ENCODE assay signal across 1 cellular context in the genomic region with DNA sequence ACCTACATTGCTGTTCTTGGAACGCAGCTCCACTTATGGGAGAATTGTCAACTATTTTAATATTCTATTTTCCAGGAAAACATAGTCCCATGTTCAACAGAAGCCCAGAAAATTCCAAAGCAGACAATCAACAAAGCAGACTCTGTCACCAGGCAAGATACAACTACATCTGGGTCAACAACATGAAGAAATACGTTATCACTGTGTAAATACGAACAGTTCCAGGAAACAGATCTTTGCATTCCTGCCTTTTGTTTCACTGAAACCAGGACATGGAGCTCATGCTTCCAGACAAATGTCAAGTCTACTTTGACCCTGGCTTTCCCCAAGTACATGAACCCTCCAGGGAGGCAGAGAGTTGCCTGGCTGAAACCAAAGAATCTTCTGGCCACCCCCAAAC.
TF ChIP-seq lines count a peak whose summit lies in the region.

No MANE protein-coding gene starts in this region.

TF ChIP-seq in HepG2, 621 proteins besides CTCF, POLR2A, EP300 and RAD21 (continued from another document and continues in another):
- TF ChIP-seq, protein P1, sequence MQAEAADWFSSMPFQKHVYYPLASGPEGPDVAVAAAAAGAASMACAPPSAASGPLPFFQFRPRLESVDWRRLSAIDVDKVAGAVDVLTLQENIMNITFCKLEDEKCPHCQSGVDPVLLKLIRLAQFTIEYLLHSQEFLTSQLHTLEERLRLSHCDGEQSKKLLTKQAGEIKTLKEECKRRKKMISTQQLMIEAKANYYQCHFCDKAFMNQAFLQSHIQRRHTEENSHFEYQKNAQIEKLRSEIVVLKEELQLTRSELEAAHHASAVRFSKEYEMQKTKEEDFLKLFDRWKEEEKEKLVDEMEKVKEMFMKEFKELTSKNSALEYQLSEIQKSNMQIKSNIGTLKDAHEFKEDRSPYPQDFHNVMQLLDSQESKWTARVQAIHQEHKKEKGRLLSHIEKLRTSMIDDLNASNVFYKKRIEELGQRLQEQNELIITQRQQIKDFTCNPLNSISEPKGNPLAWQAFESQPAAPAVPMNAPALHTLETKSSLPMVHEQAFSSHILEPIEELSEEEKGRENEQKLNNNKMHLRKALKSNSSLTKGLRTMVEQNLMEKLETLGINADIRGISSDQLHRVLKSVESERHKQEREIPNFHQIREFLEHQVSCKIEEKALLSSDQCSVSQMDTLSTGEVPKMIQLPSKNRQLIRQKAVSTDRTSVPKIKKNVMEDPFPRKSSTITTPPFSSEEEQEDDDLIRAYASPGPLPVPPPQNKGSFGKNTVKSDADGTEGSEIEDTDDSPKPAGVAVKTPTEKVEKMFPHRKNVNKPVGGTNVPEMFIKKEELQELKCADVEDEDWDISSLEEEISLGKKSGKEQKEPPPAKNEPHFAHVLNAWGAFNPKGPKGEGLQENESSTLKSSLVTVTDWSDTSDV (CRISPR knock-in tag; IDR thresholded peaks at IDR 0.05) = no peak
- TF ChIP-seq ZNF530 (CRISPR knock-in tag; IDR thresholded peaks at IDR 0.05; ENCODE audit: low read depth) (no peak), ZBTB8A (CRISPR knock-in tag; IDR thresholded peaks at IDR 0.05; ENCODE audit: borderline replicate concordance, low read depth) (no peak), ZNF678 (CRISPR knock-in tag; IDR thresholded peaks at IDR 0.05) (no peak), SAP130 (CRISPR knock-in tag; IDR thresholded peaks at IDR 0.05; ENCODE audit: low read depth) (peak; percentile 87), NONO (IDR thresholded peaks at IDR 0.05) (no peak), NONO (CRISPR knock-in tag; conservative IDR thresholded peaks at IDR 0.05) (0 out of 2 replicates have a peak, but pooled peaks have one; percentile 33), ELF1 (CRISPR knock-in tag; IDR thresholded peaks at IDR 0.05) (peak; percentile 71), ISX (CRISPR knock-in tag; conservative IDR thresholded peaks at IDR 0.05) (no peak), GTF3A (CRISPR knock-in tag; conservative IDR thresholded peaks at IDR 0.05) (no peak), ZNF562 (CRISPR knock-in tag; IDR thresholded peaks at IDR 0.05; ENCODE audit: borderline replicate concordance) (no peak), ZBTB21 (CRISPR knock-in tag; IDR thresholded peaks at IDR 0.05) (0 out of 2 replicates have a peak, but pooled peaks have one; percentile 56), LBX2 (CRISPR knock-in tag; IDR thresholded peaks at IDR 0.05; ENCODE audit: borderline replicate concordance) (no peak), MTF1 (CRISPR knock-in tag; IDR thresholded peaks at IDR 0.05) (no peak), ATAD3A (CRISPR knock-in tag; IDR thresholded peaks at IDR 0.05) (no peak), ATF7-NPFF (CRISPR knock-in tag; IDR thresholded peaks at IDR 0.05; ENCODE audit: low read depth) (no peak), TGIF2 (CRISPR knock-in tag; IDR thresholded peaks at IDR 0.05) (peak; percentile 56; the same call in 1 of the 2 replicates), ZNF644 (CRISPR knock-in tag; IDR thresholded peaks at IDR 0.05; ENCODE audit: low read depth) (peak; percentile 84), NR2C2 (CRISPR knock-in tag; IDR thresholded peaks at IDR 0.05; ENCODE audit: borderline replicate concordance) (peak; percentile 42; the same call in 1 of the 2 replicates), ZNF136 (CRISPR knock-in tag; IDR thresholded peaks at IDR 0.05; ENCODE audit: low read depth) (no peak), ZNF605 (CRISPR knock-in tag; IDR thresholded peaks at IDR 0.05) (no peak), NKX3-1 (CRISPR knock-in tag; IDR thresholded peaks at IDR 0.05) (peak; percentile 80; the same call in 1 of the 2 replicates), CSRNP2 (CRISPR knock-in tag; conservative IDR thresholded peaks at IDR 0.05; ENCODE audit: low read depth) (no peak), ZFP82 (CRISPR knock-in tag; IDR thresholded peaks at IDR 0.05; ENCODE audit: borderline replicate concordance) (no peak), JUNB (CRISPR knock-in tag; IDR thresholded peaks at IDR 0.05; ENCODE audit: borderline replicate concordance) (peak; percentile 16; the same call in 1 of the 2 replicates), MYNN (CRISPR knock-in tag; IDR thresholded peaks at IDR 0.05; ENCODE audit: low read depth) (no peak), NCOA1 (CRISPR knock-in tag; IDR thresholded peaks at IDR 0.05) (no peak), FOXP1 (IDR thresholded peaks at IDR 0.05) (peak; percentile 78), FOXP1 (CRISPR knock-in tag; IDR thresholded peaks at IDR 0.05) (peak; percentile 98), KLF12 (CRISPR knock-in tag; IDR thresholded peaks at IDR 0.05; ENCODE audit: borderline replicate concordance) (no peak), NR0B2 (CRISPR knock-in tag; IDR thresholded peaks at IDR 0.05) (no peak), NFE2L2 (IDR thresholded peaks at IDR 0.05; ENCODE audit: low read length) (no peak), ZNF691 (CRISPR knock-in tag; IDR thresholded peaks at IDR 0.05; ENCODE audit: borderline replicate concordance, low read depth) (no peak), ZKSCAN8 (CRISPR knock-in tag; IDR thresholded peaks at IDR 0.05; ENCODE audit: borderline replicate concordance) (peak; percentile 90; the same call in 1 of the 2 replicates), RFX3 (CRISPR knock-in tag; IDR thresholded peaks at IDR 0.05) (peak; percentile 41; the same call in 1 of the 2 replicates), MXD1 (CRISPR knock-in tag; IDR thresholded peaks at IDR 0.05) (no peak)
- TF ChIP-seq, protein P2, sequence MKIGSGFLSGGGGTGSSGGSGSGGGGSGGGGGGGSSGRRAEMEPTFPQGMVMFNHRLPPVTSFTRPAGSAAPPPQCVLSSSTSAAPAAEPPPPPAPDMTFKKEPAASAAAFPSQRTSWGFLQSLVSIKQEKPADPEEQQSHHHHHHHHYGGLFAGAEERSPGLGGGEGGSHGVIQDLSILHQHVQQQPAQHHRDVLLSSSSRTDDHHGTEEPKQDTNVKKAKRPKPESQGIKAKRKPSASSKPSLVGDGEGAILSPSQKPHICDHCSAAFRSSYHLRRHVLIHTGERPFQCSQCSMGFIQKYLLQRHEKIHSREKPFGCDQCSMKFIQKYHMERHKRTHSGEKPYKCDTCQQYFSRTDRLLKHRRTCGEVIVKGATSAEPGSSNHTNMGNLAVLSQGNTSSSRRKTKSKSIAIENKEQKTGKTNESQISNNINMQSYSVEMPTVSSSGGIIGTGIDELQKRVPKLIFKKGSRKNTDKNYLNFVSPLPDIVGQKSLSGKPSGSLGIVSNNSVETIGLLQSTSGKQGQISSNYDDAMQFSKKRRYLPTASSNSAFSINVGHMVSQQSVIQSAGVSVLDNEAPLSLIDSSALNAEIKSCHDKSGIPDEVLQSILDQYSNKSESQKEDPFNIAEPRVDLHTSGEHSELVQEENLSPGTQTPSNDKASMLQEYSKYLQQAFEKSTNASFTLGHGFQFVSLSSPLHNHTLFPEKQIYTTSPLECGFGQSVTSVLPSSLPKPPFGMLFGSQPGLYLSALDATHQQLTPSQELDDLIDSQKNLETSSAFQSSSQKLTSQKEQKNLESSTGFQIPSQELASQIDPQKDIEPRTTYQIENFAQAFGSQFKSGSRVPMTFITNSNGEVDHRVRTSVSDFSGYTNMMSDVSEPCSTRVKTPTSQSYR (CRISPR knock-in tag; IDR thresholded peaks at IDR 0.05; ENCODE audit: borderline replicate concordance) = peak; percentile 75
- TF ChIP-seq, protein P3, sequence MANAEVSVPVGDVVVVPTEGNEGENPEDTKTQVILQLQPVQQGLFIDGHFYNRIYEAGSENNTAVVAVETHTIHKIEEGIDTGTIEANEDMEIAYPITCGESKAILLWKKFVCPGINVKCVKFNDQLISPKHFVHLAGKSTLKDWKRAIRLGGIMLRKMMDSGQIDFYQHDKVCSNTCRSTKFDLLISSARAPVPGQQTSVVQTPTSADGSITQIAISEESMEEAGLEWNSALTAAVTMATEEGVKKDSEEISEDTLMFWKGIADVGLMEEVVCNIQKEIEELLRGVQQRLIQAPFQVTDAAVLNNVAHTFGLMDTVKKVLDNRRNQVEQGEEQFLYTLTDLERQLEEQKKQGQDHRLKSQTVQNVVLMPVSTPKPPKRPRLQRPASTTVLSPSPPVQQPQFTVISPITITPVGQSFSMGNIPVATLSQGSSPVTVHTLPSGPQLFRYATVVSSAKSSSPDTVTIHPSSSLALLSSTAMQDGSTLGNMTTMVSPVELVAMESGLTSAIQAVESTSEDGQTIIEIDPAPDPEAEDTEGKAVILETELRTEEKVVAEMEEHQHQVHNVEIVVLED (CRISPR knock-in tag; IDR thresholded peaks at IDR 0.05; ENCODE audit: borderline replicate concordance) = no peak
- TF ChIP-seq, protein P4, sequence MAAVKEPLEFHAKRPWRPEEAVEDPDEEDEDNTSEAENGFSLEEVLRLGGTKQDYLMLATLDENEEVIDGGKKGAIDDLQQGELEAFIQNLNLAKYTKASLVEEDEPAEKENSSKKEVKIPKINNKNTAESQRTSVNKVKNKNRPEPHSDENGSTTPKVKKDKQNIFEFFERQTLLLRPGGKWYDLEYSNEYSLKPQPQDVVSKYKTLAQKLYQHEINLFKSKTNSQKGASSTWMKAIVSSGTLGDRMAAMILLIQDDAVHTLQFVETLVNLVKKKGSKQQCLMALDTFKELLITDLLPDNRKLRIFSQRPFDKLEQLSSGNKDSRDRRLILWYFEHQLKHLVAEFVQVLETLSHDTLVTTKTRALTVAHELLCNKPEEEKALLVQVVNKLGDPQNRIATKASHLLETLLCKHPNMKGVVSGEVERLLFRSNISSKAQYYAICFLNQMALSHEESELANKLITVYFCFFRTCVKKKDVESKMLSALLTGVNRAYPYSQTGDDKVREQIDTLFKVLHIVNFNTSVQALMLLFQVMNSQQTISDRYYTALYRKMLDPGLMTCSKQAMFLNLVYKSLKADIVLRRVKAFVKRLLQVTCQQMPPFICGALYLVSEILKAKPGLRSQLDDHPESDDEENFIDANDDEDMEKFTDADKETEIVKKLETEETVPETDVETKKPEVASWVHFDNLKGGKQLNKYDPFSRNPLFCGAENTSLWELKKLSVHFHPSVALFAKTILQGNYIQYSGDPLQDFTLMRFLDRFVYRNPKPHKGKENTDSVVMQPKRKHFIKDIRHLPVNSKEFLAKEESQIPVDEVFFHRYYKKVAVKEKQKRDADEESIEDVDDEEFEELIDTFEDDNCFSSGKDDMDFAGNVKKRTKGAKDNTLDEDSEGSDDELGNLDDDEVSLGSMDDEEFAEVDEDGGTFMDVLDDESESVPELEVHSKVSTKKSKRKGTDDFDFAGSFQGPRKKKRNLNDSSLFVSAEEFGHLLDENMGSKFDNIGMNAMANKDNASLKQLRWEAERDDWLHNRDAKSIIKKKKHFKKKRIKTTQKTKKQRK (IDR thresholded peaks at IDR 0.05; ENCODE audit: low read length) = no peak
- TF ChIP-seq, protein P5, sequence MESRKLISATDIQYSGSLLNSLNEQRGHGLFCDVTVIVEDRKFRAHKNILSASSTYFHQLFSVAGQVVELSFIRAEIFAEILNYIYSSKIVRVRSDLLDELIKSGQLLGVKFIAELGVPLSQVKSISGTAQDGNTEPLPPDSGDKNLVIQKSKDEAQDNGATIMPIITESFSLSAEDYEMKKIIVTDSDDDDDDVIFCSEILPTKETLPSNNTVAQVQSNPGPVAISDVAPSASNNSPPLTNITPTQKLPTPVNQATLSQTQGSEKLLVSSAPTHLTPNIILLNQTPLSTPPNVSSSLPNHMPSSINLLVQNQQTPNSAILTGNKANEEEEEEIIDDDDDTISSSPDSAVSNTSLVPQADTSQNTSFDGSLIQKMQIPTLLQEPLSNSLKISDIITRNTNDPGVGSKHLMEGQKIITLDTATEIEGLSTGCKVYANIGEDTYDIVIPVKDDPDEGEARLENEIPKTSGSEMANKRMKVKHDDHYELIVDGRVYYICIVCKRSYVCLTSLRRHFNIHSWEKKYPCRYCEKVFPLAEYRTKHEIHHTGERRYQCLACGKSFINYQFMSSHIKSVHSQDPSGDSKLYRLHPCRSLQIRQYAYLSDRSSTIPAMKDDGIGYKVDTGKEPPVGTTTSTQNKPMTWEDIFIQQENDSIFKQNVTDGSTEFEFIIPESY (CRISPR knock-in tag; IDR thresholded peaks at IDR 0.05) = no peak
